8 cellular contexts compared by ENCODE assay signal in genomic region chr19:58227964-58228583, GRCh38. TPM values are rescaled to one million over a fixed set of nuclear protein-coding genes. Genes with fewer than 3 reads are reported as not detected.
A peak's percentile ranks its signal among the peaks of the same experiment; 100 is the strongest.
DNase-seq lines count a peak whose midpoint lies in the region; ATAC-seq and TF ChIP-seq lines count a peak whose summit lies in the region.

No MANE protein-coding gene starts in this region.

- ATAC-seq in omental fat pad (ENCODE audit: low FRiP score) = no peak

- H2AFZ ChIP-seq in neuron (ENCODE audit: low read depth, low read length) = peak overlapping the region; percentile 77

- H3K36me3 ChIP-seq in neuron (ENCODE audit: insufficient read depth, low read length) = peaks cover 30% of the 10 kb centered on the region

- no peaks in the 10 kb centered on the region for H3K27me3 ChIP-seq in neuron (ENCODE audit: insufficient read depth, low read length)

- peak; percentile 73 for DNase-seq in NCI-H82 (lab: John Stamatoyannopoulos, UW)
- DNase-seq in NCI-H82 treated with DMSO at 0.1 percent for 48 hours (lab: John Stamatoyannopoulos, UW; ENCODE audit: unreplicated experiment) = no peak
- peak; percentile 79 for DNase-seq in OCI-M1 (lab: John Stamatoyannopoulos, UW)
- no peak for DNase-seq in epithelial cell of proximal tubule (ENCODE audit: low read depth)
- DNase-seq in foreskin melanocyte = no peak
- DNase-seq in omental fat pad (ENCODE audit: low spot score) = no peak
- no peak for DNase-seq in SIG-M5 treated with dmso at 0.1 percent for 504 hours (lab: John Stamatoyannopoulos, UW; ENCODE audit: unreplicated experiment)

- peaks cover 2% of the 10 kb centered on the region for H3K4me1 ChIP-seq in neuron (ENCODE audit: insufficient read depth, low read length)

- TF ChIP-seq CTCF in epithelial cell of proximal tubule (conservative IDR thresholded peaks at IDR 0.05; ENCODE audit: low read depth, low read length) (no peak), omental fat pad (IDR thresholded peaks at IDR 0.05) (no peak)

- H3K4me3 ChIP-seq in epithelial cell of proximal tubule (ENCODE audit: low read depth, low read length) (peak overlapping the region; percentile 91), neuron (ENCODE audit: low read length) (peak overlapping the region; percentile 83)

- H3K9me3 ChIP-seq in neuron (ENCODE audit: low read length) = peaks cover 29% of the 10 kb centered on the region

RNA-seq across cellular contexts. Expression of gene ZNF544, which starts 0.6 kb away (rescaled TPM):
- total RNA-seq in epithelial cell of proximal tubule (54.5 and 58.9 TPM in 2 replicates), omental fat pad (10 to 100 TPM; 21.2 to 31.2 (median 28.4) TPM)

RNA-seq across cellular contexts. Expression of gene ZNF274, which starts 45.2 kb away (rescaled TPM):
- 23.6 and 24.7 TPM in 2 replicates for total RNA-seq in epithelial cell of proximal tubule
- 10 to 100 TPM; 16.5 to 30.4 (median 21.7) TPM for total RNA-seq in omental fat pad

RNA-seq across cellular contexts. Expression of gene ZNF8, which starts 50.7 kb away (rescaled TPM):
- total RNA-seq in epithelial cell of proximal tubule (4.2 and 4.5 TPM in 2 replicates), omental fat pad (1 to 10 TPM; 4.6 to 9.3 (median 5.9) TPM)

Comparison
In these comparisons a context has a peak if more than half of its experiments do, and no peak if none do; other contexts are left out.
1. DNase-seq: peak in NCI-H82 (single experiment) and OCI-M1 (single experiment); none in NCI-H82 treated with DMSO at 0.1 percent for 48 hours (single experiment), epithelial cell of proximal tubule (single experiment), foreskin melanocyte (single experiment), omental fat pad (single experiment) and SIG-M5 treated with dmso at 0.1 percent for 504 hours (single experiment).